8 cellular contexts compared by ENCODE assay signal in genomic region chr3:149128856-149129255, GRCh38. TPM values are rescaled to one million over a fixed set of nuclear protein-coding genes. Genes with fewer than 3 reads are reported as not detected.
A peak's percentile ranks its signal among the peaks of the same experiment; 100 is the strongest.
DNase-seq lines count a peak whose midpoint lies in the region; ATAC-seq, FAIRE-seq and TF ChIP-seq lines count a peak whose summit lies in the region.

No MANE protein-coding gene starts in this region.

- POLR2A ChIA-PET in A549 (lab: Yijun Ruan, JAX) = interaction anchor here (0.5 to 2.2 kb wide), 7 partner anchors 8 to 345 kb away, joined by 3 to 17 read pairs (median 6); partner anchors contain the start of gene TM4SF4

- no peak for TF ChIP-seq CTCF in A549 (IDR thresholded peaks at IDR 0.05)
- no peak for TF ChIP-seq CTCF in lung (IDR thresholded peaks at IDR 0.05; ENCODE audit: control extremely low read depth, extremely low read depth)
- TF ChIP-seq CTCF in vagina (IDR thresholded peaks at IDR 0.05) = no peak

- H3K9me3 ChIP-seq in A549 = no peaks in the 10 kb centered on the region
- no peaks in the 10 kb centered on the region for H3K9me3 ChIP-seq in lung (ENCODE audit: control insufficient read depth in 2 of 2, insufficient read depth in 1 of 2, low read length in 1 of 2)
- H3K9me3 ChIP-seq in vagina = no peaks in the 10 kb centered on the region

- H3K27me3 ChIP-seq in H7 (ENCODE audit: control insufficient read depth, insufficient read depth, low read length) (no peaks in the 10 kb centered on the region), lung (ENCODE audit: control insufficient read depth, insufficient read depth) (no peaks in the 10 kb centered on the region), vagina (no peaks in the 10 kb centered on the region)

- TF ChIP-seq POLR2A in A549 (IDR thresholded peaks at IDR 0.05; ENCODE audit: low read length) (no peak), vagina (IDR thresholded peaks at IDR 0.05) (no peak)

- WGBS in A549 (ENCODE audit: missing lambda C conversion rate) = 49% methylated on average over 5 of the region's 5 CpGs
- 7 to 11% methylated on average over 5 of the region's 5 CpGs for WGBS in lung, 2 donors

- peak overlapping the region; percentile 97 for H3K4me2 ChIP-seq in A549

- no peak for TF ChIP-seq EP300 in A549 (IDR thresholded peaks at IDR 0.05)

- H3K4me3 ChIP-seq in A549 (peak overlapping the region; percentile 78), H7 (ENCODE audit: insufficient read depth, low read depth, low read length) (peak overlapping the region; percentile 60; the same call in 1 of the 2 replicates), lung (peak overlapping the region; percentile 94), vagina (peak overlapping the region; percentile 78 to 94)

- DNase-seq in A549 (ENCODE audit: low read depth in 1 of 2, low spot score in 1 of 2) = no peak
- DNase-seq in H7 = no peak
- no peak for DNase-seq in lung (ENCODE audit: low spot score)
- DNase-seq in vagina (ENCODE audit: extremely low spot score in 2 of 2) = no peak
- DNase-seq in DMS114 treated with DMSO at 0.1 percent for 48 hours (lab: John Stamatoyannopoulos, UW; ENCODE audit: unreplicated experiment) = no peak
- DNase-seq in GM19239 (ENCODE audit: insufficient read length, low spot score) = no peak

- FAIRE-seq in A549 (lab: Jason Lieb, UNC) (no peak), GM19239 (lab: Jason Lieb, UNC) (no peak)

- H3K27ac ChIP-seq in A549 = peak overlapping the region; percentile 79 to 89
- H3K27ac ChIP-seq in angular gyrus (ENCODE audit: low read depth, low read length) = peak overlapping the region; percentile 65
- peak overlapping the region; percentile 10 to 72 for H3K27ac ChIP-seq in lung (ENCODE audit: low read depth in 1 of 2, low read length in 1 of 2)
- H3K27ac ChIP-seq in vagina = peak overlapping the region; percentile 80

- ATAC-seq in A549 = no peak
- no peak for ATAC-seq in lung (ENCODE audit: insufficient read depth, low FRiP score)
- no peak for ATAC-seq in GM21825 (IDR thresholded peaks at IDR 0.05; ENCODE audit: unreplicated experiment)

- H3K4me1 ChIP-seq in A549 = peaks cover 32% of the 10 kb centered on the region
- H3K4me1 ChIP-seq in lung (ENCODE audit: control insufficient read depth in 2 of 2, insufficient read depth in 2 of 2, low read length in 2 of 2) = peaks cover 0 to 4% of the 10 kb centered on the region in 2 donors
- peaks cover 24% of the 10 kb centered on the region for H3K4me1 ChIP-seq in vagina

- H3K36me3 ChIP-seq in H7 (replicated peaks; ENCODE audit: control insufficient read depth, insufficient read depth, low read length) (no peaks in the 10 kb centered on the region), lung (ENCODE audit: control insufficient read depth in 2 of 2, insufficient read depth in 2 of 2, low read length in 2 of 2) (peaks cover 0 to 2% of the 10 kb centered on the region in 2 donors), vagina (no peaks in the 10 kb centered on the region)

- CTCF ChIA-PET in A549 (lab: Yijun Ruan, JAX) = interaction anchor here (1.2 to 2.7 kb wide), 7 partner anchors 9 to 174 kb away, joined by 3 to 22 read pairs (median 4); no protein-coding TSS in a partner anchor

- intact Hi-C loops in vagina (cut with DNase I) = loop anchor here (5.0 kb wide), 1 partner anchor 172 kb away; no protein-coding TSS in a partner anchor

- no peak for TF ChIP-seq RAD21 in A549 (conservative IDR thresholded peaks at IDR 0.05 in 1 of 2, IDR thresholded peaks at IDR 0.05 in 1 of 2)

TF ChIP-seq in A549, 52 proteins besides CTCF, POLR2A, EP300 and RAD21:
- TF ChIP-seq FOSL2 (IDR thresholded peaks at IDR 0.05) (no peak), FOSL2 (CRISPR knock-in tag; IDR thresholded peaks at IDR 0.05) (no peak), ESRRA (IDR thresholded peaks at IDR 0.05; ENCODE audit: borderline replicate concordance, low read length) (no peak), KDM5A (IDR thresholded peaks at IDR 0.05) (no peak), RNF2 (IDR thresholded peaks at IDR 0.05; ENCODE audit: borderline replicate concordance, low read depth) (no peak), TP53 (CRISPR knock-in tag; IDR thresholded peaks at IDR 0.05) (no peak)

RNA-seq across cellular contexts. Expression of gene HPS3, which starts 0.6 kb away (rescaled TPM):
- polyA plus RNA-seq in A549 (2011; rRNA removed) (48.0 and 48.8 TPM in 2 replicates), A549 (2017; fragmentation: RNase III; extraction: RNeasy Plus Mini Kit Qiagen cat#74134 plus additional on column Dnase treatment) (25.5 to 28.4 TPM (median 26.1 TPM) in 3 replicates), lung (10 to 100 TPM in 1 of 2 donors, 1 to 10 TPM in 1; 9.3 to 13.1 TPM)
- polyA plus RNA-seq in A549 (2012; cell fraction: cytosol; rRNA removed) = 17.8 and 24.3 TPM in 2 replicates
- polyA plus RNA-seq in A549 (2012; cell fraction: nucleus; rRNA removed) = 8.7 and 9.5 TPM in 2 replicates
- polyA minus RNA-seq in A549 (2011; rRNA and poly(A)+ RNA removed) = 20.2 and 23.3 TPM in 2 replicates
- 0.14 and 0.15 TPM in 2 replicates for total RNA-seq in H7 (2014; rRNA removed; shearing (Covaris generic))
- total RNA-seq in lung (10 to 100 TPM; 18.8 to 43.7 TPM), vagina (25.5 TPM)

RNA-seq across cellular contexts. Expression of gene HLTF, which starts 42.5 kb away (rescaled TPM):
- polyA plus RNA-seq in A549 (2011; rRNA removed) (43.9 and 61.6 TPM in 2 replicates), A549 (2017; fragmentation: RNase III; extraction: RNeasy Plus Mini Kit Qiagen cat#74134 plus additional on column Dnase treatment) (25.5 to 26.7 TPM (median 26.3 TPM) in 3 replicates), lung (1 to 10 TPM; 3.6 to 5.8 TPM)
- 7.3 and 8.1 TPM in 2 replicates for polyA plus RNA-seq in A549 (2012; cell fraction: cytosol; rRNA removed)
- polyA plus RNA-seq in A549 (2012; cell fraction: nucleus; rRNA removed) = 11.3 and 14.9 TPM in 2 replicates
- polyA minus RNA-seq in A549 (2011; rRNA and poly(A)+ RNA removed) = 12.8 and 18.3 TPM in 2 replicates
- 48.6 and 74.2 TPM in 2 replicates for total RNA-seq in H7 (2014; rRNA removed; shearing (Covaris generic))
- total RNA-seq in lung (10 to 100 TPM; 19.4 to 54.7 TPM), vagina (27.0 TPM)

Comparison
In these comparisons a context has a peak if more than half of its experiments do, and no peak if none do; other contexts are left out.
1. RNA of gene HPS3, which starts 0.6 kb away (total RNA-seq): 18.8 to 43.7 TPM in lung and 25.5 TPM in vagina (single experiment); 0.14 to 0.15 TPM in H7; every median in the first group is over 10 times any median in the second.
2. Peak in every context shown above with its lines, with median percentiles within 50 percentile points of each other: H3K27ac ChIP-seq and H3K4me3 ChIP-seq.